In genomic region chr11:66264893-66265292, GRCh38 we compare ENCODE assay signal across 10 cellular contexts. TPM values are rescaled to one million over a fixed set of nuclear protein-coding genes. Genes with fewer than 3 reads are reported as not detected.
A peak's percentile ranks its signal among the peaks of the same experiment; 100 is the strongest.
DNase-seq lines count a peak whose midpoint lies in the region; ATAC-seq and TF ChIP-seq lines count a peak whose summit lies in the region.
"Had no signal": no experiment of that assay in that cellular context is flagged by ENCODE, and none has a peak within 500 bp of the region (broad histone marks: within the 10 kb centered on the region; RNA-seq: fewer than 3 reads in every experiment).

No MANE protein-coding gene starts in this region.

- H2BK20ac ChIP-seq in IMR-90 (ENCODE audit: low read depth, low read length) = no peak overlapping the region

- no peak overlapping the region for H3K56ac ChIP-seq in IMR-90 (ENCODE audit: extremely low read depth, insufficient read depth, low read length)

- no peaks in the 10 kb centered on the region for H3K9me3 ChIP-seq in DND-41 (ENCODE audit: insufficient read depth, low read length, severe bottlenecking)
- no peaks in the 10 kb centered on the region for H3K9me3 ChIP-seq in IMR-90 (ENCODE audit: control insufficient read depth, insufficient read depth, low read length)
- H3K9me3 ChIP-seq in neural progenitor cell (ENCODE audit: low read depth) = no peaks in the 10 kb centered on the region

- no peak overlapping the region for H3K23ac ChIP-seq in IMR-90 (ENCODE audit: low read depth, low read length)

- no peak overlapping the region for H4K91ac ChIP-seq in IMR-90 (ENCODE audit: insufficient read depth, low read depth, low read length)

- no peak overlapping the region for H4K5ac ChIP-seq in IMR-90 (ENCODE audit: low read depth, low read length)

- no peak overlapping the region for H2AFZ ChIP-seq in DND-41 (ENCODE audit: low read depth, low read length)
- no peak overlapping the region for H2AFZ ChIP-seq in IMR-90 (replicated peaks; ENCODE audit: low read length, poor library complexity)
- no peak overlapping the region for H2AFZ ChIP-seq in neural progenitor cell (replicated peaks)

- ATAC-seq in DND-41 (ENCODE audit: insufficient read depth, low read depth) (no peak), IMR-90 (ENCODE audit: low read depth) (no peak), GM21786 (IDR thresholded peaks at IDR 0.05; ENCODE audit: unreplicated experiment) (no peak)
- no peak for ATAC-seq in activated T-helper 17 cell treated with anti-CD3 and anti-CD28 coated beads, Interleukin-2, amount 50 U/mL, for 72 hours (replicated peaks)

- peaks cover 28% of the 10 kb centered on the region for H4K20me1 ChIP-seq in DND-41 (ENCODE audit: insufficient read depth, low read length)
- peaks cover 19% of the 10 kb centered on the region; the same call in 1 of the 2 replicates for H4K20me1 ChIP-seq in IMR-90 (ENCODE audit: insufficient read depth, low read length)
- peaks cover 37% of the 10 kb centered on the region for H4K20me1 ChIP-seq in neural progenitor cell (ENCODE audit: low read depth)

- intact Hi-C loops in IMR-90 (cut with micrococcal nuclease) = no loop called here
- intact Hi-C loops in activated naive CD4-positive, alpha-beta T cell treated with anti-CD3 and anti-CD28 coated beads for 36 hours (cut with micrococcal nuclease) = loop anchor here (5.0 kb wide), 3 partner anchors 348 to 693 kb away; partner anchors contain the start of genes C11orf68, DRAP1, FAM89B and KAT5

- TF ChIP-seq CTCF in DND-41 (IDR thresholded peaks at IDR 0.05; ENCODE audit: borderline replicate concordance, extremely low read depth, low read length, poor library complexity, severe bottlenecking) (peak; percentile 61), IMR-90 (conservative IDR thresholded peaks at IDR 0.05; ENCODE audit: low read depth, low read length) (peak; percentile 37), neural progenitor cell (IDR thresholded peaks at IDR 0.05) (peak; percentile 64)

- POLR2A ChIA-PET in IMR-90 (lab: Charles Lee; ENCODE audit: unreplicated experiment) = no interaction called here

- H2AK9ac ChIP-seq in IMR-90 (replicated peaks; ENCODE audit: low read depth, low read length, poor library complexity) = no peak overlapping the region

- dilution Hi-C loops in IMR-90 (cut with HindIII; ENCODE audit: low sequenced_read_pairs, unreplicated experiment) = no loop called here

- H3K27ac Mint-ChIP-seq in activated naive CD4-positive, alpha-beta T cell treated with anti-CD3 and anti-CD28 coated beads for 36 hours = no peak overlapping the region
- no peak overlapping the region for H3K27ac Mint-ChIP-seq in neural progenitor cell
- no peak overlapping the region for H3K27ac Mint-ChIP-seq in activated T-helper 17 cell treated with anti-CD3 and anti-CD28 coated beads, Interleukin-2, amount 50 U/mL, for 72 hours
- H3K27ac Mint-ChIP-seq: dendritic cell treated with granulocyte-macrophage colony-stimulating factor and Interleukin-4, amounts not matched to agents 40 ng/mL and 50 ng/mL, for 4 days; T-helper 2 cell treated with Interferon-gamma antibody and Interleukin-4, amounts not matched to agents 5 μg/mL and 100 μg/mL, for 36 hours had no signal

- no peak overlapping the region for H3K18ac ChIP-seq in IMR-90 (ENCODE audit: low read depth, low read length)

- TF ChIP-seq RAD21 in IMR-90 (IDR thresholded peaks at IDR 0.05; ENCODE audit: low read length) = no peak

- peaks cover 21% of the 10 kb centered on the region for H3K4me1 Mint-ChIP-seq in activated naive CD4-positive, alpha-beta T cell treated with anti-CD3 and anti-CD28 coated beads for 36 hours (ENCODE audit: low read depth)
- H3K4me1 Mint-ChIP-seq in neural progenitor cell = peaks cover 13% of the 10 kb centered on the region
- H3K4me1 Mint-ChIP-seq in activated T-helper 17 cell treated with anti-CD3 and anti-CD28 coated beads, Interleukin-2, amount 50 U/mL, for 72 hours = peaks cover 11% of the 10 kb centered on the region

- CTCF ChIA-PET in IMR-90 (lab: Yijun Ruan, JAX) = no interaction called here
- CTCF ChIA-PET in activated naive CD4-positive, alpha-beta T cell treated with anti-CD3 and anti-CD28 coated beads for 36 hours (lab: Charles Lee) = interaction anchor here (0.6 to 1.0 kb wide), 2 partner anchors 15 to 312 kb away, joined by 3 read pairs; no protein-coding TSS in a partner anchor

- H2AK5ac ChIP-seq in IMR-90 (ENCODE audit: low read depth, low read length) = no peak overlapping the region

- H3K79me2 ChIP-seq in DND-41 (ENCODE audit: insufficient read depth, low read length) (peaks cover 17% of the 10 kb centered on the region), neural progenitor cell (ENCODE audit: low read depth) (peaks cover 13% of the 10 kb centered on the region)

- H3K36me3 ChIP-seq in DND-41 (ENCODE audit: insufficient read depth, low read length) = peaks cover 66% of the 10 kb centered on the region
- peaks cover 43% of the 10 kb centered on the region for H3K36me3 ChIP-seq in IMR-90 (ENCODE audit: control insufficient read depth, insufficient read depth, low read length)
- H3K36me3 ChIP-seq in neural progenitor cell = no peaks in the 10 kb centered on the region

- TF ChIP-seq POLR2A in IMR-90 (IDR thresholded peaks at IDR 0.05; ENCODE audit: low read depth, low read length) = no peak

- peaks cover 34% of the 10 kb centered on the region for H3F3A ChIP-seq in neural progenitor cell (ENCODE audit: low read depth)

- H3K27me3 ChIP-seq in DND-41 (ENCODE audit: insufficient read depth, low read length, poor library complexity) = no peaks in the 10 kb centered on the region
- no peaks in the 10 kb centered on the region for H3K27me3 ChIP-seq in IMR-90 (ENCODE audit: control insufficient read depth, insufficient read depth, low read length)
- no peaks in the 10 kb centered on the region for H3K27me3 ChIP-seq in neural progenitor cell

- H3K4me3 Mint-ChIP-seq in activated naive CD4-positive, alpha-beta T cell treated with anti-CD3 and anti-CD28 coated beads for 36 hours = no peak overlapping the region
- H3K4me3 Mint-ChIP-seq in neural progenitor cell = no peak overlapping the region
- no peak overlapping the region for H3K4me3 Mint-ChIP-seq in activated T-helper 17 cell treated with anti-CD3 and anti-CD28 coated beads, Interleukin-2, amount 50 U/mL, for 72 hours
- H3K4me3 Mint-ChIP-seq: dendritic cell treated with granulocyte-macrophage colony-stimulating factor and Interleukin-4, amounts not matched to agents 40 ng/mL and 50 ng/mL, for 4 days; T-helper 2 cell treated with Interferon-gamma antibody and Interleukin-4, amounts not matched to agents 5 μg/mL and 100 μg/mL, for 36 hours had no signal

- no peak overlapping the region for H2BK120ac ChIP-seq in IMR-90 (ENCODE audit: low read depth, low read length)

- peaks cover 6 to 44% of the 10 kb centered on the region in 2 experiments; a peak in 3 of 4 replicates for H3K79me1 ChIP-seq in IMR-90 (ENCODE audit: low read depth in 1 of 2, low read length in 2 of 2)

- H2BK15ac ChIP-seq in IMR-90 (ENCODE audit: low read depth, low read length) = no peak overlapping the region

- no peaks in the 10 kb centered on the region for H3K9me3 Mint-ChIP-seq in activated naive CD4-positive, alpha-beta T cell treated with anti-CD3 and anti-CD28 coated beads for 36 hours
- H3K9me3 Mint-ChIP-seq in neural progenitor cell = no peaks in the 10 kb centered on the region
- H3K9me3 Mint-ChIP-seq in activated T-helper 17 cell treated with anti-CD3 and anti-CD28 coated beads, Interleukin-2, amount 50 U/mL, for 72 hours = no peaks in the 10 kb centered on the region
- H3K9me3 Mint-ChIP-seq: dendritic cell treated with granulocyte-macrophage colony-stimulating factor and Interleukin-4, amounts not matched to agents 40 ng/mL and 50 ng/mL, for 4 days; T-helper 2 cell treated with Interferon-gamma antibody and Interleukin-4, amounts not matched to agents 5 μg/mL and 100 μg/mL, for 36 hours had no signal

- H4K8ac ChIP-seq in IMR-90 (ENCODE audit: low read depth in 2 of 2, low read length in 2 of 2) = no peak overlapping the region

- no peaks in the 10 kb centered on the region; the same call in 1 of the 2 replicates for H3K9me1 ChIP-seq in IMR-90 (ENCODE audit: insufficient read depth, low read length)

- H3K9ac ChIP-seq in DND-41 (ENCODE audit: low read depth, low read length) (no peak overlapping the region), IMR-90 (ENCODE audit: low read depth, low read length) (no peak overlapping the region), neural progenitor cell (no peak overlapping the region)

- H3K27ac ChIP-seq in DND-41 (ENCODE audit: low read length) (no peak overlapping the region), IMR-90 (ENCODE audit: insufficient read depth, low read length) (no peak overlapping the region), neural progenitor cell (no peak overlapping the region), substantia nigra (ENCODE audit: low read depth, low read length, poor library complexity, severe bottlenecking) (no peak overlapping the region)

- in situ Hi-C loops in IMR-90 (cut with MboI; ENCODE audit: low sequenced_read_pairs) = no loop called here

- H3K4me1 ChIP-seq in DND-41 (ENCODE audit: insufficient read depth, low read length) (peaks cover 22% of the 10 kb centered on the region), IMR-90 (ENCODE audit: control insufficient read depth, insufficient read depth, low read length) (peaks cover 4% of the 10 kb centered on the region; the same call in 1 of the 2 replicates), neural progenitor cell (peaks cover 12% of the 10 kb centered on the region)

- no CpG with 5 or more reads among the region's 12 CpGs for WGBS in IMR-90 (ENCODE audit: extremely low coverage in 2 of 2, insufficient read length in 1 of 2), 2 experiments

- no peak overlapping the region for H3K4me3 ChIP-seq in DND-41 (ENCODE audit: low read depth in 1 of 2, low read length in 2 of 2)
- H3K4me3 ChIP-seq in IMR-90 (ENCODE audit: insufficient read depth, low read depth, low read length) = no peak overlapping the region
- H3K4me3 ChIP-seq in neural progenitor cell = no peak overlapping the region

- no peak overlapping the region for H2BK5ac ChIP-seq in IMR-90 (ENCODE audit: low read depth, low read length, poor library complexity, severe bottlenecking)

- no TSS peak for BruUV-seq in IMR-90 (replicated peaks; lab: Mats Ljungman, UMichigan)

- H3K36me3 Mint-ChIP-seq in activated naive CD4-positive, alpha-beta T cell treated with anti-CD3 and anti-CD28 coated beads for 36 hours (ENCODE audit: low read depth) = peaks cover 20% of the 10 kb centered on the region
- peaks cover 13% of the 10 kb centered on the region for H3K36me3 Mint-ChIP-seq in neural progenitor cell
- peaks cover 79% of the 10 kb centered on the region for H3K36me3 Mint-ChIP-seq in activated T-helper 17 cell treated with anti-CD3 and anti-CD28 coated beads, Interleukin-2, amount 50 U/mL, for 72 hours (ENCODE audit: low read depth)

- H3K14ac ChIP-seq in IMR-90 (replicated peaks; ENCODE audit: low read depth, low read length) = no peak overlapping the region

- H3K4ac ChIP-seq in IMR-90 (ENCODE audit: low read depth, low read length) = no peak overlapping the region

- no peak overlapping the region for H3K4me2 ChIP-seq in DND-41 (ENCODE audit: insufficient read depth, low read length)
- no peak overlapping the region for H3K4me2 ChIP-seq in IMR-90 (ENCODE audit: low read depth, low read length)
- no peak overlapping the region for H3K4me2 ChIP-seq in neural progenitor cell

- peak; percentile 45 for DNase-seq in DND-41
- DNase-seq in IMR-90 = no peak
- DNase-seq in activated naive CD4-positive, alpha-beta T cell treated with anti-CD3 and anti-CD28 coated beads for 36 hours = peak; percentile 52
- peak; percentile 55 for DNase-seq in neural progenitor cell (ENCODE audit: low spot score)
- no peak for DNase-seq in SKM-1 (lab: John Stamatoyannopoulos, UW; ENCODE audit: unreplicated experiment)
- DNase-seq in substantia nigra (lab: John Stamatoyannopoulos, UW) = no peak

- H3K27me3 Mint-ChIP-seq in activated naive CD4-positive, alpha-beta T cell treated with anti-CD3 and anti-CD28 coated beads for 36 hours (ENCODE audit: low read depth) = no peaks in the 10 kb centered on the region
- H3K27me3 Mint-ChIP-seq in neural progenitor cell (ENCODE audit: insufficient read depth, low read depth) = peaks cover 13% of the 10 kb centered on the region
- H3K27me3 Mint-ChIP-seq in activated T-helper 17 cell treated with anti-CD3 and anti-CD28 coated beads, Interleukin-2, amount 50 U/mL, for 72 hours = no peaks in the 10 kb centered on the region

RNA-seq across cellular contexts. Expression of gene RAB1B, which starts 3.5 kb away (rescaled TPM):
- total RNA-seq in IMR-90 (2012; rRNA removed) (76.9 and 83.7 TPM in 2 replicates), neural progenitor cell (ENCODE audit: low replicate concordance) (54.0 and 85.5 TPM in 2 replicates)
- 248 and 296 TPM in 2 replicates for polyA plus RNA-seq in IMR-90 (2012; rRNA removed)
- polyA plus RNA-seq in IMR-90 (2012; cell fraction: cytosol; rRNA removed) = 149 and 250 TPM in 2 replicates
- 91.2 and 145 TPM in 2 replicates for polyA plus RNA-seq in IMR-90 (2012; cell fraction: nucleus; rRNA removed; ENCODE audit: low replicate concordance)
- 100 to 1,000 TPM; 112 to 115 TPM for total RNA-seq in activated naive CD4-positive, alpha-beta T cell treated with anti-CD3 and anti-CD28 coated beads for 36 hours
- total RNA-seq in activated T-helper 17 cell treated with anti-CD3 and anti-CD28 coated beads, Interleukin-2, amount 50 U/mL, for 72 hours = 100 to 1,000 TPM; 116 to 178 TPM

RNA-seq across cellular contexts. Expression of gene KLC2, which starts 7.4 kb away (rescaled TPM):
- total RNA-seq in IMR-90 (2012; rRNA removed) = 6.9 and 7.9 TPM in 2 replicates
- 22.0 and 26.4 TPM in 2 replicates for polyA plus RNA-seq in IMR-90 (2012; rRNA removed)
- polyA plus RNA-seq in IMR-90 (2012; cell fraction: cytosol; rRNA removed) = 17.9 and 22.6 TPM in 2 replicates
- polyA plus RNA-seq in IMR-90 (2012; cell fraction: nucleus; rRNA removed; ENCODE audit: low replicate concordance) = 49.7 and 99.1 TPM in 2 replicates
- total RNA-seq in activated naive CD4-positive, alpha-beta T cell treated with anti-CD3 and anti-CD28 coated beads for 36 hours = 10 to 100 TPM; 36.9 to 41.7 TPM
- total RNA-seq in neural progenitor cell (ENCODE audit: low replicate concordance) = 10.6 and 38.2 TPM in 2 replicates
- 10 to 100 TPM; 38.3 to 45.2 TPM for total RNA-seq in activated T-helper 17 cell treated with anti-CD3 and anti-CD28 coated beads, Interleukin-2, amount 50 U/mL, for 72 hours

RNA-seq across cellular contexts. Expression of gene CNIH2, which starts 13.1 kb away (rescaled TPM):
- 0.54 and 0.83 TPM in 2 replicates for total RNA-seq in IMR-90 (2012; rRNA removed)
- 3.4 and 5.2 TPM in 2 replicates for polyA plus RNA-seq in IMR-90 (2012; rRNA removed)
- 3.2 and 6.7 TPM in 2 replicates for polyA plus RNA-seq in IMR-90 (2012; cell fraction: cytosol; rRNA removed)
- polyA plus RNA-seq in IMR-90 (2012; cell fraction: nucleus; rRNA removed; ENCODE audit: low replicate concordance) = 4.2 and 9.4 TPM in 2 replicates
- total RNA-seq in activated naive CD4-positive, alpha-beta T cell treated with anti-CD3 and anti-CD28 coated beads for 36 hours = 1 to 10 TPM; 1.2 to 1.6 TPM
- total RNA-seq in neural progenitor cell (ENCODE audit: low replicate concordance) = 5.6 and 5.7 TPM in 2 replicates
- 1 to 10 TPM; 3.9 to 5.0 TPM for total RNA-seq in activated T-helper 17 cell treated with anti-CD3 and anti-CD28 coated beads, Interleukin-2, amount 50 U/mL, for 72 hours

RNA-seq across cellular contexts. Expression of gene YIF1A, which starts 24.1 kb away (rescaled TPM):
- total RNA-seq in IMR-90 (2012; rRNA removed) (128 and 134 TPM in 2 replicates), neural progenitor cell (ENCODE audit: low replicate concordance) (19.0 and 41.0 TPM in 2 replicates)
- polyA plus RNA-seq in IMR-90 (2012; rRNA removed) = 207 and 219 TPM in 2 replicates
- polyA plus RNA-seq in IMR-90 (2012; cell fraction: cytosol; rRNA removed) = 235 and 292 TPM in 2 replicates
- polyA plus RNA-seq in IMR-90 (2012; cell fraction: nucleus; rRNA removed; ENCODE audit: low replicate concordance) = 160 and 316 TPM in 2 replicates
- total RNA-seq in activated naive CD4-positive, alpha-beta T cell treated with anti-CD3 and anti-CD28 coated beads for 36 hours = 10 to 100 TPM; 45.9 to 49.7 TPM
- 10 to 100 TPM; 41.2 to 68.3 TPM for total RNA-seq in activated T-helper 17 cell treated with anti-CD3 and anti-CD28 coated beads, Interleukin-2, amount 50 U/mL, for 72 hours

RNA-seq across cellular contexts. Expression of gene TMEM151A, which starts 26.8 kb away (rescaled TPM):
- total RNA-seq in IMR-90 (2012; rRNA removed) (not detected in 2 replicates), neural progenitor cell (ENCODE audit: low replicate concordance) (0.03 TPM in 1 of 2 replicates, not detected in the other)
- polyA plus RNA-seq in IMR-90 (2012; rRNA removed) = 0.03 and 0.07 TPM in 2 replicates
- 0.04 and 0.18 TPM in 2 replicates for polyA plus RNA-seq in IMR-90 (2012; cell fraction: cytosol; rRNA removed)
- 0.11 and 0.21 TPM in 2 replicates for polyA plus RNA-seq in IMR-90 (2012; cell fraction: nucleus; rRNA removed; ENCODE audit: low replicate concordance)
- total RNA-seq in activated naive CD4-positive, alpha-beta T cell treated with anti-CD3 and anti-CD28 coated beads for 36 hours = not detected
- not detected for total RNA-seq in activated T-helper 17 cell treated with anti-CD3 and anti-CD28 coated beads, Interleukin-2, amount 50 U/mL, for 72 hours

Comparison
In these comparisons a context has a peak if more than half of its experiments do, and no peak if none do; other contexts are left out.
1. DNase-seq: peak in DND-41 (single experiment), activated naive CD4-positive, alpha-beta T cell treated with anti-CD3 and anti-CD28 coated beads for 36 hours (single experiment) and neural progenitor cell (single experiment); none in IMR-90 (single experiment), SKM-1 (single experiment) and substantia nigra (0 of 49).
2. Peak in every context shown above with its lines, with median percentiles within 50 percentile points of each other: CTCF ChIP-seq.